Comparison of ENCODE assay signal across 12 cellular contexts in genomic region chr3:5002174-5002870, GRCh38. TPM values are rescaled to one million over a fixed set of nuclear protein-coding genes. Genes with fewer than 3 reads are reported as not detected.
DNase-seq lines count a peak whose midpoint lies in the region; ATAC-seq and TF ChIP-seq lines count a peak whose summit lies in the region.
"Had no signal": no experiment of that assay in that cellular context is flagged by ENCODE, and none has a peak within 500 bp of the region (broad histone marks: within the 10 kb centered on the region; RNA-seq: fewer than 3 reads in every experiment).

No MANE protein-coding gene starts in this region.

- ATAC-seq in stimulated activated naive B cell treated with anti-CD40 and anti-IgM and Interleukin-4, amounts not matched to agents 10 μg/mL and 1 μg/mL and 100 μg/mL, for 72 hours (replicated peaks), result no peak
- ATAC-seq in WTC11, result no peak
- ATAC-seq: gastroesophageal sphincter had no signal

- POLR2A ChIA-PET in WTC11 (lab: Charles Lee), result no interaction called here

- intact Hi-C loops in activated naive CD4-positive, alpha-beta T cell treated with anti-CD3 and anti-CD28 coated beads for 36 hours (cut with micrococcal nuclease), result no loop called here

- peak; percentile 70 for DNase-seq in activated naive CD4-positive, alpha-beta T cell treated with anti-CD3 and anti-CD28 coated beads for 36 hours
- no peak for DNase-seq in activated naive CD4-positive, alpha-beta T cell treated with anti-CD3 and anti-CD28 coated beads, Interleukin-2, amount 50 U/mL, for 16 hours
- DNase-seq in activated T-cell treated with anti-CD3 and anti-CD28 coated beads for 48 hours (ENCODE audit: low read depth) (peak; percentile 72), left kidney (ENCODE audit: low read depth, low spot score) (peak; percentile 70), WTC11 (ENCODE audit: low spot score) (no peak), progenitor cell of endocrine pancreas (ENCODE audit: low spot score, unreplicated experiment) (no peak), glutamatergic neuron (no peak)
- DNase-seq in stimulated activated naive B cell treated with anti-CD40 and anti-IgM and Interleukin-4, amounts not matched to agents 10 μg/mL and 1 μg/mL and 100 μg/mL, for 72 hours, result no peak
- DNase-seq: NCI-H2029, SJCRH30 had no signal

- H3K4me3 Mint-ChIP-seq in activated naive CD4-positive, alpha-beta T cell treated with anti-CD3 and anti-CD28 coated beads for 36 hours, result no peak overlapping the region
- no peak overlapping the region for H3K4me3 Mint-ChIP-seq in stimulated activated naive B cell treated with anti-CD40 and anti-IgM and Interleukin-4, amounts not matched to agents 10 μg/mL and 1 μg/mL and 100 μg/mL, for 72 hours
- no peak overlapping the region for H3K4me3 Mint-ChIP-seq in WTC11
- no peak overlapping the region for H3K4me3 Mint-ChIP-seq in progenitor cell of endocrine pancreas (ENCODE audit: low read depth)
- no peak overlapping the region for H3K4me3 Mint-ChIP-seq in glutamatergic neuron (ENCODE audit: unreplicated experiment)
- H3K4me3 Mint-ChIP-seq: brain had no signal

- TF ChIP-seq CTCF in WTC11 (IDR thresholded peaks at IDR 0.05) (no peak), progenitor cell of endocrine pancreas (IDR thresholded peaks at IDR 0.05; ENCODE audit: unreplicated experiment) (no peak), glutamatergic neuron (IDR thresholded peaks at IDR 0.05; ENCODE audit: partially characterized antibody, unreplicated experiment) (no peak)

- H3K4me1 Mint-ChIP-seq in activated naive CD4-positive, alpha-beta T cell treated with anti-CD3 and anti-CD28 coated beads for 36 hours (ENCODE audit: low read depth), result peaks cover 31% of the 10 kb centered on the region
- H3K4me1 Mint-ChIP-seq in stimulated activated naive B cell treated with anti-CD40 and anti-IgM and Interleukin-4, amounts not matched to agents 10 μg/mL and 1 μg/mL and 100 μg/mL, for 72 hours, result peaks cover 36 to 55% of the 10 kb centered on the region in 2 donors
- H3K4me1 Mint-ChIP-seq in WTC11, result peaks cover 14% of the 10 kb centered on the region
- no peaks in the 10 kb centered on the region for H3K4me1 Mint-ChIP-seq in progenitor cell of endocrine pancreas (ENCODE audit: low read depth)
- no peaks in the 10 kb centered on the region for H3K4me1 Mint-ChIP-seq in glutamatergic neuron (ENCODE audit: low read depth, unreplicated experiment)

- no peaks in the 10 kb centered on the region for H3K36me3 Mint-ChIP-seq in activated naive CD4-positive, alpha-beta T cell treated with anti-CD3 and anti-CD28 coated beads for 36 hours (ENCODE audit: low read depth)
- H3K36me3 Mint-ChIP-seq in stimulated activated naive B cell treated with anti-CD40 and anti-IgM and Interleukin-4, amounts not matched to agents 10 μg/mL and 1 μg/mL and 100 μg/mL, for 72 hours, result no peaks in the 10 kb centered on the region
- H3K36me3 Mint-ChIP-seq in WTC11, result no peaks in the 10 kb centered on the region
- H3K36me3 Mint-ChIP-seq in progenitor cell of endocrine pancreas (ENCODE audit: insufficient read depth), result no peaks in the 10 kb centered on the region
- H3K36me3 Mint-ChIP-seq in glutamatergic neuron (ENCODE audit: unreplicated experiment), result no peaks in the 10 kb centered on the region
- H3K36me3 Mint-ChIP-seq: brain had no signal

- CTCF ChIA-PET in activated naive CD4-positive, alpha-beta T cell treated with anti-CD3 and anti-CD28 coated beads for 36 hours (lab: Charles Lee), result interaction anchor here (1.6 kb wide), 1 partner anchor 291 kb away, joined by 4 read pairs; no protein-coding TSS in a partner anchor
- CTCF ChIA-PET in WTC11 (lab: Charles Lee), result interaction anchor here (0.5 to 1.1 kb wide), 4 partner anchors 26 to 292 kb away, joined by 3 to 4 read pairs (median 4); no protein-coding TSS in a partner anchor

- H3K9me3 Mint-ChIP-seq in activated naive CD4-positive, alpha-beta T cell treated with anti-CD3 and anti-CD28 coated beads for 36 hours, result no peaks in the 10 kb centered on the region
- H3K9me3 Mint-ChIP-seq in stimulated activated naive B cell treated with anti-CD40 and anti-IgM and Interleukin-4, amounts not matched to agents 10 μg/mL and 1 μg/mL and 100 μg/mL, for 72 hours, result no peaks in the 10 kb centered on the region
- H3K9me3 Mint-ChIP-seq in WTC11 (no peaks in the 10 kb centered on the region), progenitor cell of endocrine pancreas (ENCODE audit: low read depth) (no peaks in the 10 kb centered on the region), glutamatergic neuron (ENCODE audit: unreplicated experiment) (peaks cover 3% of the 10 kb centered on the region)
- H3K9me3 Mint-ChIP-seq: brain had no signal

- H3K27me3 Mint-ChIP-seq in activated naive CD4-positive, alpha-beta T cell treated with anti-CD3 and anti-CD28 coated beads for 36 hours (ENCODE audit: low read depth), result no peaks in the 10 kb centered on the region
- no peaks in the 10 kb centered on the region for H3K27me3 Mint-ChIP-seq in stimulated activated naive B cell treated with anti-CD40 and anti-IgM and Interleukin-4, amounts not matched to agents 10 μg/mL and 1 μg/mL and 100 μg/mL, for 72 hours
- H3K27me3 Mint-ChIP-seq in WTC11 (ENCODE audit: low read depth), result no peaks in the 10 kb centered on the region
- peaks cover 45% of the 10 kb centered on the region for H3K27me3 Mint-ChIP-seq in progenitor cell of endocrine pancreas
- peaks cover 2% of the 10 kb centered on the region for H3K27me3 Mint-ChIP-seq in glutamatergic neuron (ENCODE audit: unreplicated experiment)
- H3K27me3 Mint-ChIP-seq: brain had no signal

- H3K27ac Mint-ChIP-seq in activated naive CD4-positive, alpha-beta T cell treated with anti-CD3 and anti-CD28 coated beads for 36 hours, result peak overlapping the region; percentile 16
- peak overlapping the region; percentile 65 for H3K27ac Mint-ChIP-seq in stimulated activated naive B cell treated with anti-CD40 and anti-IgM and Interleukin-4, amounts not matched to agents 10 μg/mL and 1 μg/mL and 100 μg/mL, for 72 hours
- no peak overlapping the region for H3K27ac Mint-ChIP-seq in WTC11
- no peak overlapping the region for H3K27ac Mint-ChIP-seq in progenitor cell of endocrine pancreas
- H3K27ac Mint-ChIP-seq in glutamatergic neuron (ENCODE audit: unreplicated experiment), result no peak overlapping the region
- H3K27ac Mint-ChIP-seq: brain had no signal

TF ChIP-seq in WTC11, 78 proteins besides CTCF, POLR2A, EP300 and RAD21:
- TF ChIP-seq USF1 (CRISPR knock-in tag; IDR thresholded peaks at IDR 0.05) (no peak), TEAD4 (CRISPR knock-in tag; IDR thresholded peaks at IDR 0.05) (no peak), HMGXB4 (CRISPR knock-in tag; IDR thresholded peaks at IDR 0.05) (no peak), ZNF219 (CRISPR knock-in tag; IDR thresholded peaks at IDR 0.05; ENCODE audit: borderline replicate concordance) (no peak), ZNF317 (CRISPR knock-in tag; IDR thresholded peaks at IDR 0.05; ENCODE audit: borderline replicate concordance, low read depth) (no peak), GRHL2 (CRISPR knock-in tag; IDR thresholded peaks at IDR 0.05; ENCODE audit: insufficient replicate concordance, severe bottlenecking) (no peak), IRF2 (CRISPR knock-in tag; IDR thresholded peaks at IDR 0.05; ENCODE audit: borderline replicate concordance, low read depth) (no peak), KAT7 (CRISPR knock-in tag; IDR thresholded peaks at IDR 0.05; ENCODE audit: borderline replicate concordance) (no peak), GTF2I (CRISPR knock-in tag; conservative IDR thresholded peaks at IDR 0.05) (no peak), USF2 (CRISPR knock-in tag; IDR thresholded peaks at IDR 0.05) (no peak), ATF1 (CRISPR knock-in tag; IDR thresholded peaks at IDR 0.05) (no peak)
- TF ChIP-seq, protein P1, sequence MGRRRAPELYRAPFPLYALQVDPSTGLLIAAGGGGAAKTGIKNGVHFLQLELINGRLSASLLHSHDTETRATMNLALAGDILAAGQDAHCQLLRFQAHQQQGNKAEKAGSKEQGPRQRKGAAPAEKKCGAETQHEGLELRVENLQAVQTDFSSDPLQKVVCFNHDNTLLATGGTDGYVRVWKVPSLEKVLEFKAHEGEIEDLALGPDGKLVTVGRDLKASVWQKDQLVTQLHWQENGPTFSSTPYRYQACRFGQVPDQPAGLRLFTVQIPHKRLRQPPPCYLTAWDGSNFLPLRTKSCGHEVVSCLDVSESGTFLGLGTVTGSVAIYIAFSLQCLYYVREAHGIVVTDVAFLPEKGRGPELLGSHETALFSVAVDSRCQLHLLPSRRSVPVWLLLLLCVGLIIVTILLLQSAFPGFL (CRISPR knock-in tag; IDR thresholded peaks at IDR 0.05; ENCODE audit: borderline replicate concordance), result no peak
TF ChIP-seq in WTC11: peak in this region for 0.

RNA-seq across cellular contexts. Expression of gene BHLHE40, which starts 23.1 kb away (rescaled TPM):
- total RNA-seq in activated naive CD4-positive, alpha-beta T cell treated with anti-CD3 and anti-CD28 coated beads for 36 hours, result 10 to 100 TPM; 98.0 to 98.2 TPM
- total RNA-seq in WTC11 (2021) (5.7 to 9.1 TPM (median 7.5 TPM) in 3 replicates), progenitor cell of endocrine pancreas (1.1 and 1.3 TPM in 2 replicates), glutamatergic neuron (ENCODE audit: unreplicated experiment) (0.22 TPM)

Comparison
In these comparisons a context has a peak if more than half of its experiments do, and no peak if none do; other contexts are left out.
1. DNase-seq: peak in activated naive CD4-positive, alpha-beta T cell treated with anti-CD3 and anti-CD28 coated beads for 36 hours (single experiment), activated T-cell treated with anti-CD3 and anti-CD28 coated beads for 48 hours (single experiment) and left kidney (single experiment); none in activated naive CD4-positive, alpha-beta T cell treated with anti-CD3 and anti-CD28 coated beads, Interleukin-2, amount 50 U/mL, for 16 hours (single experiment), stimulated activated naive B cell treated with anti-CD40 and anti-IgM and Interleukin-4, amounts not matched to agents 10 μg/mL and 1 μg/mL and 100 μg/mL, for 72 hours (single experiment), WTC11 (single experiment), progenitor cell of endocrine pancreas (single experiment) and glutamatergic neuron (single experiment).
2. H3K27ac Mint-ChIP-seq: peak in activated naive CD4-positive, alpha-beta T cell treated with anti-CD3 and anti-CD28 coated beads for 36 hours (single experiment) and stimulated activated naive B cell treated with anti-CD40 and anti-IgM and Interleukin-4, amounts not matched to agents 10 μg/mL and 1 μg/mL and 100 μg/mL, for 72 hours (single experiment); none in WTC11 (single experiment), progenitor cell of endocrine pancreas (single experiment) and glutamatergic neuron (single experiment).